ENCODE assay signal across 21 cellular contexts in the genomic region with DNA sequence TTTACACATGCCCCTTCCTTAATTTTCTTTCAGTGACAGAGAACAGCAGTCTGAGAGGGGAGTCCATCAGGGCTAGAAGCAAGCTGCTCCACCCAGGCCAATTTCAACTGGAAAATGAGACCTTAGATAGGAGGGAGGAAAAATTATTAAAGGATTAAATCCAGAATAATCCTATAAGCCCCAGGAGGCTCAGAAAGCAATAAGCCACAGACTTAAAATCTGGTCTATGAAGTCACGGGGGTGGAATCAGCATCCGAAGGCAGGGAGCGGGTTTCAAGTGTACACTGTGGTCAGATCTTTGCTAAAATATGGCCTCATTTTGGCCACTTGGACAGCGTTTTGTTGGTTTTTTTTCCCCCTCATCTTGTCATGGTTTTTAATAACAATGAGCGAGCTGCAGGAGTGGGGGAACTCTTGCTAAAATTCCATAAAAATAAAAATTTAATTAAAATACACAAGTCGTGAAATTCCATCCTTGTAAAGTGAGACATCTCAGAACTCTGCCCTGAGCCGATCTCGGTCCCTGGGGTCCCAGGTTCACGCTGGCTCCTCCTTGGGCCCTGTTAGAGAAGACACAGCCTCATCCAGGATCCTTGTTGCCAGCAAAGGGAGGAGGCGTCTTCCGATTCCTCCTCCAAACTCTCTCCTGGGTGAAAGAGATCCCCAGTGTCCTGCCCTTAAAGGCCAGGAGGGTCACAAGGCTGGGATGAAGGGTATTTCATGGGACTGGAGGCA.
"Had no signal": no experiment of that assay in that cellular context is flagged by ENCODE, and none has a peak within 500 bp of the region (broad histone marks: within the 10 kb centered on the region; RNA-seq: fewer than 3 reads in every experiment).

No MANE protein-coding gene starts in this region.

- H3K36me3 Mint-ChIP-seq: activated naive CD4-positive, alpha-beta T cell treated with anti-CD3 and anti-CD28 coated beads, Interleukin-2, amount 10 ng/mL, durations not matched to agents 7 days and 5 days; stimulated activated naive B cell treated with anti-CD40 and anti-IgM and Interleukin-4, amounts not matched to agents 10 μg/mL and 1 μg/mL and 100 μg/mL, for 72 hours; T-cell had no signal

- H3K27me3 ChIP-seq: brain microvascular endothelial cell, colonic mucosa, foreskin keratinocyte, left lung, ovary, right lobe of liver had no signal

- H3K36me3 ChIP-seq: brain microvascular endothelial cell, colonic mucosa, left lung, ovary, right lobe of liver had no signal

- H3K9me3 Mint-ChIP-seq: activated CD4-positive, alpha-beta T cell treated with anti-CD3 and anti-CD28 coated beads, Interleukin-2, amount 10 ng/mL, durations not matched to agents 24 days and 14 days; activated CD8-positive, alpha-beta T cell treated with anti-CD3 and anti-CD28 coated beads for 36 hours; activated naive CD4-positive, alpha-beta T cell treated with anti-CD3 and anti-CD28 coated beads, Interleukin-2, amount 10 ng/mL, durations not matched to agents 7 days and 5 days; activated naive CD8-positive, alpha-beta T cell treated with anti-CD3 and anti-CD28 coated beads, Interleukin-2, amount 50 U/mL, for 24 hours; activated T-cell treated with anti-CD3 and anti-CD28 coated beads, Interleukin-2, amount 50 U/mL, for 24 hours; endodermal cell; stimulated activated naive B cell treated with anti-CD40 and anti-IgM and Interleukin-4, amounts not matched to agents 10 μg/mL and 1 μg/mL and 100 μg/mL, for 72 hours; T-cell had no signal

- H3K27me3 Mint-ChIP-seq: activated CD8-positive, alpha-beta T cell treated with anti-CD3 and anti-CD28 coated beads for 36 hours had no signal

- H3K4me1 ChIP-seq: colonic mucosa, right lobe of liver had no signal

- DNase-seq: activated CD4-positive, alpha-beta T cell treated with anti-CD3 and anti-CD28 coated beads, Interleukin-2, amount 10 ng/mL, durations not matched to agents 24 days and 14 days; activated CD4-positive, CD25-positive, alpha-beta regulatory T cell; activated CD8-positive, alpha-beta T cell treated with anti-CD3 and anti-CD28 coated beads for 36 hours; activated naive CD4-positive, alpha-beta T cell treated with anti-CD3 and anti-CD28 coated beads, Interleukin-2, amount 10 ng/mL, durations not matched to agents 7 days and 5 days; activated naive CD8-positive, alpha-beta T cell treated with anti-CD3 and anti-CD28 coated beads, Interleukin-2, amount 50 U/mL, for 24 hours; activated T-cell treated with anti-CD3 and anti-CD28 coated beads, Interleukin-2, amount 50 U/mL, for 24 hours; anterior cingulate cortex; brain microvascular endothelial cell; central memory CD4-positive, alpha-beta T cell; colonic mucosa; endodermal cell; foreskin keratinocyte; kidney; left lung; mammary epithelial cell; ovary; psoas muscle; right lobe of liver; stimulated activated naive B cell treated with anti-CD40 and anti-IgM and Interleukin-4, amounts not matched to agents 10 μg/mL and 1 μg/mL and 100 μg/mL, for 72 hours; T-cell had no signal

- H3K27ac ChIP-seq: brain microvascular endothelial cell, colonic mucosa, epithelial cell of prostate, foreskin keratinocyte, left lung, ovary, psoas muscle, right lobe of liver had no signal

- H3K4me1 Mint-ChIP-seq: activated naive CD8-positive, alpha-beta T cell treated with anti-CD3 and anti-CD28 coated beads, Interleukin-2, amount 50 U/mL, for 24 hours; T-cell had no signal

- H3K27ac Mint-ChIP-seq: activated CD4-positive, alpha-beta T cell treated with anti-CD3 and anti-CD28 coated beads, Interleukin-2, amount 10 ng/mL, durations not matched to agents 24 days and 14 days; activated CD8-positive, alpha-beta T cell treated with anti-CD3 and anti-CD28 coated beads for 36 hours; activated naive CD4-positive, alpha-beta T cell treated with anti-CD3 and anti-CD28 coated beads, Interleukin-2, amount 10 ng/mL, durations not matched to agents 7 days and 5 days; activated naive CD8-positive, alpha-beta T cell treated with anti-CD3 and anti-CD28 coated beads, Interleukin-2, amount 50 U/mL, for 24 hours; activated T-cell treated with anti-CD3 and anti-CD28 coated beads, Interleukin-2, amount 50 U/mL, for 24 hours; endodermal cell; T-cell had no signal

- H3K4me3 ChIP-seq: colonic mucosa, left lung, ovary, psoas muscle, right lobe of liver had no signal

- ATAC-seq: activated CD8-positive, alpha-beta T cell treated with anti-CD3 and anti-CD28 coated beads for 36 hours; activated naive CD8-positive, alpha-beta T cell treated with anti-CD3 and anti-CD28 coated beads, Interleukin-2, amount 50 U/mL, for 24 hours; foreskin keratinocyte; left lung; psoas muscle; stimulated activated naive B cell treated with anti-CD40 and anti-IgM and Interleukin-4, amounts not matched to agents 10 μg/mL and 1 μg/mL and 100 μg/mL, for 72 hours; T-cell had no signal

- H3K9me3 ChIP-seq: colonic mucosa, left lung, ovary, psoas muscle, right lobe of liver had no signal

- H3K4me3 Mint-ChIP-seq: activated CD4-positive, alpha-beta T cell treated with anti-CD3 and anti-CD28 coated beads, Interleukin-2, amount 10 ng/mL, durations not matched to agents 24 days and 14 days; activated CD8-positive, alpha-beta T cell treated with anti-CD3 and anti-CD28 coated beads for 36 hours; activated naive CD4-positive, alpha-beta T cell treated with anti-CD3 and anti-CD28 coated beads, Interleukin-2, amount 10 ng/mL, durations not matched to agents 7 days and 5 days; activated naive CD8-positive, alpha-beta T cell treated with anti-CD3 and anti-CD28 coated beads, Interleukin-2, amount 50 U/mL, for 24 hours; activated T-cell treated with anti-CD3 and anti-CD28 coated beads, Interleukin-2, amount 50 U/mL, for 24 hours; endodermal cell; stimulated activated naive B cell treated with anti-CD40 and anti-IgM and Interleukin-4, amounts not matched to agents 10 μg/mL and 1 μg/mL and 100 μg/mL, for 72 hours; T-cell had no signal
